ENCODE assay signal across 8 cellular contexts in the genomic region with DNA sequence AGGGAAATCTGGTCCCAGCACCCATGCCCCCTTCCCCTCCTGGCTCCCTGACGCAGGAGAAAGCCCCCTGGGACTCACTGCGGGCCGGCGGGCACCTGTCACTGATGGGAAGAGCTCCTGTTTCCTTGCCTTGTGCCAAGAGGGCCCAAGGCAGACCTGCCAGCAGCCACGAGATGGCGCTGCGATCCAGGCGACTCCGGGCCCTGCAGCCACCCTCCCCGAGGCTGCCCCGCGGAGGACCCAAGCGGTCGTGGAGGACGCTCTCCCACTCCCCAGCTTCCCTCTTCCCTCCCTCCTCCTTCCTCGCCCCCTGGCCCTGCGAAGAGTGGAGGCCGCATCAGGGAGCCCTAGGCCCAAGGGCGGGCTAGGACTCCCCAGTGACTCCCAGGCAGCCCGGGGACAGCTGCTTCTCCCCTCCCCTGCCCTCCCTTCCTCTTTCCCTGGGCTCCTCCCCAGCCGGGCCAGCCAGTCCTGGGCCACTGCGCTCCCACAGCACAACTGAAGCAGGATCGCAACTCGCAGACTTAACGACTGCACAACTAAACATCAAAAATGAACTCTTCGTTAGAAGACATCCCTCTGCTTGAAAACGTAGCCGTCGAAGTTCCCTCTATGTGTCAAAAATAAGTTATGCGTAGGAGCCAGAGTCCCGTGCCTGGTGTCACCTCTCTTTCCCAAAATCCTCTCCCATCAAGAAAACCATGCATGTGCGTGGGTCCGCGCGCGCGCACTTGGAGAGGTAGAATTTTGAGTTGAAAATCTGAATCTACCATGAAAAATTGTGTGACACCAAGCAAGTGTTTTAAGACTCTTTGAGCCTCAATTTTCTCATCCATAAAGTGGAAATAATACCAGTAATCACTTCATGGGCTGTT. TPM values are rescaled to one million over a fixed set of nuclear protein-coding genes. Genes with fewer than 3 reads are reported as not detected.
DNase-seq lines count a peak whose midpoint lies in the region; ATAC-seq and TF ChIP-seq lines count a peak whose summit lies in the region.

No MANE protein-coding gene starts in this region.

- no peak overlapping the region for H4K8ac ChIP-seq in mesendoderm (ENCODE audit: low read depth, low read length)

- peak overlapping the region; percentile 95 for H3K56ac ChIP-seq in mesendoderm (ENCODE audit: low read length)

- H3K23ac ChIP-seq in mesendoderm (ENCODE audit: low read length) = no peak overlapping the region

- H3K27ac ChIP-seq in mesendoderm (ENCODE audit: low read depth, low read length) = no peak overlapping the region

- H4K5ac ChIP-seq in mesendoderm (ENCODE audit: low read length) = no peak overlapping the region

- peak overlapping the region; percentile 82 for H3K4me3 ChIP-seq in AG10803 (ENCODE audit: low read length)
- peak overlapping the region; percentile 53 for H3K4me3 ChIP-seq in mesendoderm (ENCODE audit: low read length)

- peak overlapping the region; percentile 73 for H3K4me2 ChIP-seq in mesendoderm (ENCODE audit: low read length)

- no peaks in the 10 kb centered on the region for H3K79me2 ChIP-seq in mesendoderm (ENCODE audit: control insufficient read depth, insufficient read depth, low read length)

- no peak overlapping the region for H2BK120ac ChIP-seq in mesendoderm (ENCODE audit: low read depth, low read length)

- POLR2A ChIA-PET in activated CD8-positive, alpha-beta T cell treated with anti-CD3 and anti-CD28 coated beads, Interleukin-2, amount 10 ng/mL, durations not matched to agents 7 days and 5 days (lab: Charles Lee) = interaction anchor here (0.6 to 1.4 kb wide), 4 partner anchors 18 to 126 kb away, joined by 3 to 4 read pairs (median 4); partner anchors contain the start of genes ATF3, NSL1 and TATDN3

- no peak overlapping the region for H3K18ac ChIP-seq in mesendoderm (ENCODE audit: low read length)

- H3K27ac Mint-ChIP-seq in activated CD8-positive, alpha-beta T cell treated with anti-CD3 and anti-CD28 coated beads, Interleukin-2, amount 10 ng/mL, durations not matched to agents 7 days and 5 days = peak overlapping the region; percentile 82

- H3K36me3 Mint-ChIP-seq in activated CD8-positive, alpha-beta T cell treated with anti-CD3 and anti-CD28 coated beads, Interleukin-2, amount 10 ng/mL, durations not matched to agents 7 days and 5 days (ENCODE audit: low read depth) = no peaks in the 10 kb centered on the region

- H2BK5ac ChIP-seq in mesendoderm (ENCODE audit: low read length) = peak overlapping the region; percentile 89

- TF ChIP-seq CTCF in AG10803 (conservative IDR thresholded peaks at IDR 0.05; ENCODE audit: low read length) = peak; percentile 79

- peak; percentile 87 for ATAC-seq in GM19025 (IDR thresholded peaks at IDR 0.05; ENCODE audit: low read depth, unreplicated experiment)
- peak; percentile 70 for ATAC-seq in HG03378 (IDR thresholded peaks at IDR 0.05; ENCODE audit: unreplicated experiment)
- ATAC-seq in activated CD8-positive, alpha-beta T cell treated with anti-CD3 and anti-CD28 coated beads, Interleukin-2, amount 10 ng/mL, durations not matched to agents 7 days and 5 days = peak; percentile 99

- H3K36me3 ChIP-seq in mesendoderm (ENCODE audit: control insufficient read depth, insufficient read depth, low read length) = no peaks in the 10 kb centered on the region

- peaks cover 15% of the 10 kb centered on the region for H3K27me3 Mint-ChIP-seq in activated CD8-positive, alpha-beta T cell treated with anti-CD3 and anti-CD28 coated beads, Interleukin-2, amount 10 ng/mL, durations not matched to agents 7 days and 5 days (ENCODE audit: low read depth)

- H2BK15ac ChIP-seq in mesendoderm (replicated peaks; ENCODE audit: low read depth) = no peak overlapping the region

- H3K4me1 Mint-ChIP-seq in activated CD8-positive, alpha-beta T cell treated with anti-CD3 and anti-CD28 coated beads, Interleukin-2, amount 10 ng/mL, durations not matched to agents 7 days and 5 days (ENCODE audit: low read depth) = peaks cover 35% of the 10 kb centered on the region

- H3K27me3 ChIP-seq in mesendoderm (ENCODE audit: insufficient read depth, low read length, poor library complexity) = no peaks in the 10 kb centered on the region

- no peak overlapping the region for H3K4ac ChIP-seq in mesendoderm (ENCODE audit: low read depth, low read length)

- H2AK5ac ChIP-seq in mesendoderm (ENCODE audit: low read length) = no peak overlapping the region

- CTCF ChIA-PET in activated CD8-positive, alpha-beta T cell treated with anti-CD3 and anti-CD28 coated beads, Interleukin-2, amount 10 ng/mL, durations not matched to agents 7 days and 5 days (lab: Charles Lee) = interaction anchor here (0.5 to 5.7 kb wide), 70 partner anchors 10 to 630 kb away, joined by 3 to 76 read pairs (median 5); partner anchors contain the start of genes ATF3, DTL, FLVCR1 and INTS7

- WGBS in mesendoderm (ENCODE audit: extremely low coverage, insufficient coverage, low lambda C conversion rate) = no CpG with 5 or more reads among the region's 37 CpGs

- DNase-seq in AG10803 (ENCODE audit: low read depth) = peak; percentile 78
- DNase-seq in NCI-H69 (lab: John Stamatoyannopoulos, UW) = peak; percentile 89
- peak; percentile 85 for DNase-seq in activated CD8-positive, alpha-beta T cell treated with anti-CD3 and anti-CD28 coated beads, Interleukin-2, amount 10 ng/mL, durations not matched to agents 7 days and 5 days
- DNase-seq in effector CD8-positive, alpha-beta T cell (lab: John Stamatoyannopoulos, UW) = peak; percentile 63
- peak; percentile 88 for DNase-seq in mesendoderm
- DNase-seq in stimulated activated CD8-positive, alpha-beta memory T cell treated with anti-CD3 and anti-CD28 coated beads, Interleukin-12 subunit alpha, Interleukin-12 subunit beta, amount 100 ng/mL, for 24 hours (ENCODE audit: extremely low read depth) = peak; percentile 60

- H3K79me1 ChIP-seq in mesendoderm (ENCODE audit: low read length) = no peaks in the 10 kb centered on the region

- H3K4me1 ChIP-seq in mesendoderm (ENCODE audit: control insufficient read depth, low read depth, low read length) = peaks cover 6% of the 10 kb centered on the region

- H3K9ac ChIP-seq in mesendoderm (ENCODE audit: low read length) = peak overlapping the region; percentile 79

- peak overlapping the region; percentile 79 for H3K4me3 Mint-ChIP-seq in activated CD8-positive, alpha-beta T cell treated with anti-CD3 and anti-CD28 coated beads, Interleukin-2, amount 10 ng/mL, durations not matched to agents 7 days and 5 days

- H3K9me3 Mint-ChIP-seq in activated CD8-positive, alpha-beta T cell treated with anti-CD3 and anti-CD28 coated beads, Interleukin-2, amount 10 ng/mL, durations not matched to agents 7 days and 5 days (ENCODE audit: insufficient read depth) = no peaks in the 10 kb centered on the region

RNA-seq across cellular contexts. Expression of gene BATF3, which starts 34.2 kb away (rescaled TPM):
- total RNA-seq in activated CD8-positive, alpha-beta T cell treated with anti-CD3 and anti-CD28 coated beads, Interleukin-2, amount 10 ng/mL, durations not matched to agents 7 days and 5 days = 10 to 100 TPM; 31.3 to 32.6 TPM
- 4.5 TPM for polyA plus RNA-seq in mesendoderm (2013, experiment 1 of 2)
- polyA plus RNA-seq in mesendoderm (2013, experiment 2 of 2) = 5.8 TPM

RNA-seq across cellular contexts. Expression of gene ATF3, which starts 56.9 kb away (rescaled TPM):
- 10 to 100 TPM; 12.1 to 12.5 TPM for total RNA-seq in activated CD8-positive, alpha-beta T cell treated with anti-CD3 and anti-CD28 coated beads, Interleukin-2, amount 10 ng/mL, durations not matched to agents 7 days and 5 days
- 19.0 TPM for polyA plus RNA-seq in mesendoderm (2013, experiment 1 of 2)
- polyA plus RNA-seq in mesendoderm (2013, experiment 2 of 2) = 21.3 TPM
